In genomic region chr13:29479716-29480492, GRCh38 we compare ENCODE assay signal across 1 cellular context.
TF ChIP-seq lines count a peak whose summit lies in the region.

No MANE protein-coding gene starts in this region.

TF ChIP-seq in GM23338, 12 proteins besides CTCF, POLR2A, EP300 and RAD21 (continued from another document):
- TF ChIP-seq CREB1 (CRISPR knock-in tag; IDR thresholded peaks at IDR 0.05; ENCODE audit: low read depth): no peak
- TF ChIP-seq POLR2AphosphoS5 (IDR thresholded peaks at IDR 0.05; ENCODE audit: low read depth): no peak
- no peak for TF ChIP-seq STAT1 (IDR thresholded peaks at IDR 0.05; ENCODE audit: unreplicated experiment)
- TF ChIP-seq ZNF462 (CRISPR knock-in tag; IDR thresholded peaks at IDR 0.05): no peak
- no peak for TF ChIP-seq EZH2phosphoT487 (IDR thresholded peaks at IDR 0.05; ENCODE audit: unreplicated experiment)
- no peak for TF ChIP-seq ZNF114 (CRISPR knock-in tag; IDR thresholded peaks at IDR 0.05)
- no peak for TF ChIP-seq REST (IDR thresholded peaks at IDR 0.05; ENCODE audit: unreplicated experiment)
- no peak for TF ChIP-seq EZH2 (IDR thresholded peaks at IDR 0.05; ENCODE audit: low read depth, unreplicated experiment)
- no peak for TF ChIP-seq ZNF331 (CRISPR knock-in tag; IDR thresholded peaks at IDR 0.05; ENCODE audit: low read depth)
